Comparison of ENCODE assay signal across 8 cellular contexts in genomic region chr4:70704333-70705145, GRCh38. TPM values are rescaled to one million over a fixed set of nuclear protein-coding genes. Genes with fewer than 3 reads are reported as not detected.
A peak's percentile ranks its signal among the peaks of the same experiment; 100 is the strongest.
DNase-seq lines count a peak whose midpoint lies in the region; ATAC-seq and TF ChIP-seq lines count a peak whose summit lies in the region.

No MANE protein-coding gene starts in this region.

- in situ Hi-C loops in GM23248 (cut with MboI): no loop called here

- peak; percentile 79 for ATAC-seq in omental fat pad (ENCODE audit: low FRiP score)

- TF ChIP-seq CTCF in omental fat pad (IDR thresholded peaks at IDR 0.05) (no peak), uterus (IDR thresholded peaks at IDR 0.05) (peak in 3 of 4 experiments; percentile 9 to 43 (median 37))

- DNase-seq in GDM1 (lab: John Stamatoyannopoulos, UW) (peak; percentile 23), GM23248 (peak; percentile 84), Karpas-422 (peak; percentile 77), SK-N-DZ (ENCODE audit: low spot score) (peak; percentile 81), glomerular visceral epithelial cell (ENCODE audit: extremely low spot score) (peak; percentile 84), omental fat pad (ENCODE audit: low spot score) (peak; percentile 53), uterus (peak; percentile 79 to 82)

- H3K36me3 Mint-ChIP-seq in activated naive CD8-positive, alpha-beta T cell: no peaks in the 10 kb centered on the region

- peak overlapping the region; percentile 82 for H3K27ac Mint-ChIP-seq in activated naive CD8-positive, alpha-beta T cell

- H3K4me1 ChIP-seq in GM23248 (ENCODE audit: insufficient read depth): peaks cover 22% of the 10 kb centered on the region
- H3K4me1 ChIP-seq in Karpas-422 (ENCODE audit: low read length): peaks cover 34% of the 10 kb centered on the region
- peaks cover 0 to 5% of the 10 kb centered on the region in 2 donors for H3K4me1 ChIP-seq in uterus

- H3K9ac ChIP-seq in GM23248 (peak overlapping the region; percentile 89), Karpas-422 (ENCODE audit: low read length) (peak overlapping the region; percentile 80)

- H3K36me3 ChIP-seq in GM23248 (ENCODE audit: low read depth): no peaks in the 10 kb centered on the region
- no peaks in the 10 kb centered on the region for H3K36me3 ChIP-seq in Karpas-422 (ENCODE audit: insufficient read depth, low read length)
- no peaks in the 10 kb centered on the region for H3K36me3 ChIP-seq in uterus

- peak overlapping the region; percentile 94 for H2AFZ ChIP-seq in GM23248
- H2AFZ ChIP-seq in Karpas-422 (ENCODE audit: low read length): peak overlapping the region; percentile 95; the same call in 1 of the 2 replicates

- intact Hi-C loops in uterus (cut with DNase I; ENCODE audit: low total_unique reads): no loop called here

- H3K4me2 ChIP-seq in GM23248 (ENCODE audit: unreplicated experiment) (peak overlapping the region; percentile 95), Karpas-422 (ENCODE audit: low read depth, low read length, poor library complexity, severe bottlenecking) (peak overlapping the region; percentile 74)

- no peaks in the 10 kb centered on the region for H3K9me2 ChIP-seq in GM23248 (ENCODE audit: insufficient read depth)
- H3K9me2 ChIP-seq in Karpas-422 (replicated peaks; ENCODE audit: insufficient read depth, low read length): no peaks in the 10 kb centered on the region

- peaks cover 35% of the 10 kb centered on the region for H3F3A ChIP-seq in GM23248 (ENCODE audit: insufficient read depth)

- H3K27me3 ChIP-seq in GM23248 (replicated peaks; ENCODE audit: insufficient read depth): no peaks in the 10 kb centered on the region
- no peaks in the 10 kb centered on the region for H3K27me3 ChIP-seq in Karpas-422 (ENCODE audit: low read length)
- no peaks in the 10 kb centered on the region for H3K27me3 ChIP-seq in uterus

- WGBS in GM23248 (ENCODE audit: low coverage in 1 of 2, low lambda C conversion rate in 2 of 2, missing lambda C conversion rate in 2 of 2), 2 experiments: 1 to 2% methylated on average over 49 to 69 of the region's 86 CpGs

- H3K4me3 ChIP-seq in GM23248: peak overlapping the region; percentile 91
- peak overlapping the region; percentile 84 for H3K4me3 ChIP-seq in Karpas-422 (ENCODE audit: low read length)
- peak overlapping the region; percentile 65 to 97 for H3K4me3 ChIP-seq in uterus

- no peaks in the 10 kb centered on the region for H3K9me3 Mint-ChIP-seq in activated naive CD8-positive, alpha-beta T cell (ENCODE audit: low read depth)

- H3K9me3 ChIP-seq in GM23248 (ENCODE audit: low read depth) (no peaks in the 10 kb centered on the region), Karpas-422 (ENCODE audit: low read length) (no peaks in the 10 kb centered on the region), uterus (no peaks in the 10 kb centered on the region)

- H3K27me3 Mint-ChIP-seq in activated naive CD8-positive, alpha-beta T cell: no peaks in the 10 kb centered on the region

- peaks cover 32% of the 10 kb centered on the region for H3K4me1 Mint-ChIP-seq in activated naive CD8-positive, alpha-beta T cell (ENCODE audit: low read depth)

- H3K79me2 ChIP-seq in GM23248 (ENCODE audit: insufficient read depth) (peaks cover 37% of the 10 kb centered on the region), Karpas-422 (ENCODE audit: low read length) (0 out of 2 replicates have a peak, but pooled peaks cover 3% of the 10 kb centered on the region)

- no peaks in the 10 kb centered on the region for H4K20me1 ChIP-seq in GM23248 (ENCODE audit: insufficient read depth)
- no peaks in the 10 kb centered on the region for H4K20me1 ChIP-seq in Karpas-422 (ENCODE audit: insufficient read depth, low read depth, low read length)

- H3K27ac ChIP-seq in GM23248: peak overlapping the region; percentile 76
- H3K27ac ChIP-seq in Karpas-422 (ENCODE audit: low read length): peak overlapping the region; percentile 81
- peak overlapping the region; percentile 95 to 99 for H3K27ac ChIP-seq in uterus

- peak in 1 of 2 donors; percentile 50 for TF ChIP-seq POLR2A in uterus (IDR thresholded peaks at IDR 0.05)

- peak overlapping the region; percentile 88 for H3K4me3 Mint-ChIP-seq in activated naive CD8-positive, alpha-beta T cell

RNA-seq across cellular contexts. Expression of gene UTP3, which starts 16.2 kb away (rescaled TPM):
- total RNA-seq in GM23248 (2014; rRNA removed; shearing (Covaris generic)): 22.8 and 27.1 TPM in 2 replicates
- polyA plus RNA-seq in GM23248 (2016; fragmentation: Nextera tagmentation; extraction: Ambion mirVana): 17.8 and 19.2 TPM in 2 replicates
- total RNA-seq in Karpas-422 (2014; rRNA removed; shearing (Covaris generic); ENCODE audit: low replicate concordance): 21.2 and 32.4 TPM in 2 replicates
- polyA plus RNA-seq in SK-N-DZ (2014; cell fraction: cytosol; rRNA removed): 9.2 and 10.1 TPM in 2 replicates
- 5.3 and 6.9 TPM in 2 replicates for polyA plus RNA-seq in SK-N-DZ (2014; cell fraction: nucleus; rRNA removed)
- 10 to 100 TPM; 20.7 to 67.5 (median 26.5) TPM for total RNA-seq in omental fat pad
- 10 to 100 TPM in 2 of 4 donors, 1 to 10 TPM in 2; 6.7 to 28.9 (median 17.1) TPM for total RNA-seq in uterus

RNA-seq across cellular contexts. Expression of gene RUFY3, which starts 17.2 kb away (rescaled TPM):
- 24.0 and 36.2 TPM in 2 replicates for total RNA-seq in GM23248 (2014; rRNA removed; shearing (Covaris generic))
- 12.9 and 13.5 TPM in 2 replicates for polyA plus RNA-seq in GM23248 (2016; fragmentation: Nextera tagmentation; extraction: Ambion mirVana)
- 25.2 and 26.9 TPM in 2 replicates for total RNA-seq in Karpas-422 (2014; rRNA removed; shearing (Covaris generic); ENCODE audit: low replicate concordance)
- 84.5 and 89.6 TPM in 2 replicates for polyA plus RNA-seq in SK-N-DZ (2014; cell fraction: cytosol; rRNA removed)
- polyA plus RNA-seq in SK-N-DZ (2014; cell fraction: nucleus; rRNA removed): 109 and 112 TPM in 2 replicates
- total RNA-seq in omental fat pad (10 to 100 TPM; 34.2 to 92.8 (median 64.0) TPM), uterus (100 to 1,000 TPM in 2 of 4 donors, 10 to 100 TPM in 2; 25.4 to 137 (median 75.9) TPM)

RNA-seq across cellular contexts. Expression of gene JCHAIN, which starts 38.2 kb away (rescaled TPM):
- 2.3 and 3.0 TPM in 2 replicates for total RNA-seq in GM23248 (2014; rRNA removed; shearing (Covaris generic))
- polyA plus RNA-seq in GM23248 (2016; fragmentation: Nextera tagmentation; extraction: Ambion mirVana): 4.7 and 4.9 TPM in 2 replicates
- total RNA-seq in Karpas-422 (2014; rRNA removed; shearing (Covaris generic); ENCODE audit: low replicate concordance): 51.0 and 77.5 TPM in 2 replicates
- polyA plus RNA-seq in SK-N-DZ (2014; cell fraction: cytosol; rRNA removed): not detected in 2 replicates
- polyA plus RNA-seq in SK-N-DZ (2014; cell fraction: nucleus; rRNA removed): not detected in 2 replicates
- total RNA-seq in omental fat pad (10 to 100 TPM; 15.8 to 99.9 (median 36.0) TPM), uterus (10 to 100 TPM in 1 of 4 donors, 1 to 10 TPM in 3; 4.9 to 12.7 (median 6.2) TPM)

Comparison
In these comparisons a context has a peak if more than half of its experiments do, and no peak if none do; other contexts are left out.
1. Peak in every context shown above with its lines: DNase-seq, ATAC-seq, H3K4me3 ChIP-seq and H3K27ac ChIP-seq.
2. DNase-seq: peak in every context shown above with its lines; median percentile 84 in GM23248; 84 in glomerular visceral epithelial cell; 81 in SK-N-DZ; 80 in uterus; 77 in Karpas-422; 53 in omental fat pad; 23 in GDM1.
3. CTCF ChIP-seq: peak in uterus (3 of 4); none in omental fat pad (0 of 3).